ENCODE assay signal across 7 cellular contexts in genomic region chr2:61012303-61012702, GRCh38. TPM values are rescaled to one million over a fixed set of nuclear protein-coding genes. Genes with fewer than 3 reads are reported as not detected.
DNase-seq lines count a peak whose midpoint lies in the region; ATAC-seq and TF ChIP-seq lines count a peak whose summit lies in the region.
"Not testable (repeated sequence)": the region's sequence is repeated elsewhere in the genome, so short reads cannot be mapped to it uniquely, and the experiment has no call there.

No MANE protein-coding gene starts in this region.

- H2BK20ac ChIP-seq in IMR-90 (ENCODE audit: low read depth, low read length): not testable (repeated sequence)

- H3K27me3 ChIP-seq in IMR-90 (ENCODE audit: control insufficient read depth, insufficient read depth, low read length); PC-3 (ENCODE audit: low read length); body of pancreas: not testable (repeated sequence)

- H4K20me1 ChIP-seq in IMR-90 (ENCODE audit: insufficient read depth, low read length); PC-3 (ENCODE audit: low read length): not testable (repeated sequence)

- not testable (repeated sequence) for H3K56ac ChIP-seq in IMR-90 (ENCODE audit: extremely low read depth, insufficient read depth, low read length)

- H2AFZ ChIP-seq in IMR-90 (replicated peaks; ENCODE audit: low read length, poor library complexity); PC-3 (ENCODE audit: low read length): not testable (repeated sequence)

- H3K4me3 ChIP-seq in IMR-90 (ENCODE audit: insufficient read depth, low read depth, low read length); PC-3 (ENCODE audit: low read length); body of pancreas; fibroblast of the aortic adventitia (ENCODE audit: low read depth, low read length): not testable (repeated sequence)

- H3K36me3 Mint-ChIP-seq in osteocyte (ENCODE audit: unreplicated experiment): not testable (repeated sequence)

- H3K9me1 ChIP-seq in IMR-90 (ENCODE audit: insufficient read depth, low read length): not testable (repeated sequence)

- not testable (repeated sequence) for H2BK120ac ChIP-seq in IMR-90 (ENCODE audit: low read depth, low read length)

- H2BK5ac ChIP-seq in IMR-90 (ENCODE audit: low read depth, low read length, poor library complexity, severe bottlenecking): not testable (repeated sequence)

- TF ChIP-seq RAD21 in IMR-90 (IDR thresholded peaks at IDR 0.05; ENCODE audit: low read length): not testable (repeated sequence)

- intact Hi-C loops in IMR-90 (cut with micrococcal nuclease); PC-3 (cut with micrococcal nuclease); body of pancreas (cut with DNase I): not testable (repeated sequence)

- not testable (repeated sequence) for H3K27me3 Mint-ChIP-seq in osteocyte (ENCODE audit: unreplicated experiment)

- not testable (repeated sequence) for H4K5ac ChIP-seq in IMR-90 (ENCODE audit: low read depth, low read length)

- not testable (repeated sequence) for H3K4me1 ChIP-seq in IMR-90 (ENCODE audit: control insufficient read depth, insufficient read depth, low read length)
- H3K4me1 ChIP-seq in PC-3 (ENCODE audit: insufficient read depth, low read length): peaks cover 40% of the 10 kb centered on the region
- H3K4me1 ChIP-seq in body of pancreas: peaks cover 46% of the 10 kb centered on the region

- H3K9me3 Mint-ChIP-seq in osteocyte (ENCODE audit: unreplicated experiment): not testable (repeated sequence)

- not testable (repeated sequence) for H2AK9ac ChIP-seq in IMR-90 (replicated peaks; ENCODE audit: low read depth, low read length, poor library complexity)

- H3K14ac ChIP-seq in IMR-90 (replicated peaks; ENCODE audit: low read depth, low read length): not testable (repeated sequence)

- H2BK15ac ChIP-seq in IMR-90 (ENCODE audit: low read depth, low read length): not testable (repeated sequence)

- not testable (repeated sequence) for H3K9ac ChIP-seq in IMR-90 (ENCODE audit: low read depth, low read length)
- peak overlapping the region; percentile 63 for H3K9ac ChIP-seq in PC-3 (ENCODE audit: low read length)

- dilution Hi-C loops in IMR-90 (cut with HindIII; ENCODE audit: low sequenced_read_pairs, unreplicated experiment): not testable (repeated sequence)

- H3K23ac ChIP-seq in IMR-90 (ENCODE audit: low read depth, low read length): not testable (repeated sequence)

- H3K4me3 Mint-ChIP-seq in osteocyte (ENCODE audit: unreplicated experiment): not testable (repeated sequence)

- not testable (repeated sequence) for BruUV-seq in IMR-90 (replicated peaks; lab: Mats Ljungman, UMichigan); PC-3 (replicated peaks; lab: Mats Ljungman, UMichigan)

- H3K79me1 ChIP-seq in IMR-90 (ENCODE audit: low read depth in 1 of 2, low read length in 2 of 2): peaks cover 6 to 18% of the 10 kb centered on the region in 2 experiments; a peak in 3 of 4 replicates

- not testable (repeated sequence) for H3K9me2 ChIP-seq in PC-3 (replicated peaks; ENCODE audit: low read length)

- ATAC-seq in IMR-90 (ENCODE audit: low read depth); body of pancreas: not testable (repeated sequence)
- peak; percentile 33 for ATAC-seq in PC-3

- POLR2A ChIA-PET in IMR-90 (lab: Charles Lee; ENCODE audit: unreplicated experiment); PC-3 (lab: Charles Lee; ENCODE audit: unreplicated experiment): not testable (repeated sequence)

- not testable (repeated sequence) for H3K27ac ChIP-seq in IMR-90 (ENCODE audit: insufficient read depth, low read length)
- peak overlapping the region; percentile 85 for H3K27ac ChIP-seq in PC-3 (ENCODE audit: low read length)
- H3K27ac ChIP-seq in body of pancreas: peak overlapping the region; percentile 30 to 95 (median 50)

- H3K18ac ChIP-seq in IMR-90 (ENCODE audit: low read depth, low read length): not testable (repeated sequence)

- H3K4ac ChIP-seq in IMR-90 (ENCODE audit: low read depth, low read length): not testable (repeated sequence)

- not testable (repeated sequence) for H3K36me3 ChIP-seq in IMR-90 (ENCODE audit: control insufficient read depth, insufficient read depth, low read length); PC-3 (ENCODE audit: low read depth, low read length); body of pancreas (replicated peaks in 1 of 2; ENCODE audit: insufficient read depth in 1 of 2, low read depth in 2 of 2)

- not testable (repeated sequence) for H3K4me2 ChIP-seq in IMR-90 (ENCODE audit: low read depth, low read length)
- peak overlapping the region; percentile 64 for H3K4me2 ChIP-seq in PC-3 (ENCODE audit: low read length)

- H3K4me1 Mint-ChIP-seq in osteocyte (ENCODE audit: unreplicated experiment): peaks cover 18% of the 10 kb centered on the region

- not testable (repeated sequence) for H3F3A ChIP-seq in PC-3 (ENCODE audit: low read length, unreplicated experiment)

- in situ Hi-C loops in IMR-90 (cut with MboI; ENCODE audit: low sequenced_read_pairs): not testable (repeated sequence)

- not testable (repeated sequence) for TF ChIP-seq CTCF in IMR-90 (conservative IDR thresholded peaks at IDR 0.05; ENCODE audit: low read depth, low read length); PC-3 (conservative IDR thresholded peaks at IDR 0.05; ENCODE audit: low read depth, low read length); body of pancreas (IDR thresholded peaks at IDR 0.05); fibroblast of the aortic adventitia (IDR thresholded peaks at IDR 0.05; ENCODE audit: insufficient read depth, low read length); osteocyte (IDR thresholded peaks at IDR 0.05)

- peak overlapping the region; percentile 57 for H3K27ac Mint-ChIP-seq in osteocyte (ENCODE audit: unreplicated experiment)

- H3K9me3 ChIP-seq in IMR-90 (ENCODE audit: control insufficient read depth, insufficient read depth, low read length); PC-3 (ENCODE audit: low read length); body of pancreas: not testable (repeated sequence)

- CTCF ChIA-PET in IMR-90 (lab: Yijun Ruan, JAX); PC-3 (lab: Charles Lee): not testable (repeated sequence)

- not testable (repeated sequence) for TF ChIP-seq POLR2A in IMR-90 (IDR thresholded peaks at IDR 0.05; ENCODE audit: low read depth, low read length); body of pancreas (IDR thresholded peaks at IDR 0.05)

- WGBS in IMR-90 (ENCODE audit: extremely low coverage in 2 of 2, insufficient read length in 1 of 2), 2 experiments: no CpG with 5 or more reads among the region's 2 CpGs
- WGBS in body of pancreas, 2 donors: 54 to 80% methylated on average over 2 of the region's 2 CpGs

- not testable (repeated sequence) for H4K91ac ChIP-seq in IMR-90 (ENCODE audit: insufficient read depth, low read depth, low read length)

- H4K8ac ChIP-seq in IMR-90 (ENCODE audit: low read depth in 2 of 2, low read length in 2 of 2): not testable (repeated sequence)

- peaks cover 33% of the 10 kb centered on the region for H3K79me2 ChIP-seq in PC-3 (ENCODE audit: low read length)

- H2AK5ac ChIP-seq in IMR-90 (ENCODE audit: low read depth, low read length): not testable (repeated sequence)

- peak; percentile 20 for DNase-seq in GF-D8 (lab: John Stamatoyannopoulos, UW)
- DNase-seq in IMR-90: peak; percentile 64
- DNase-seq in PC-3: peak; percentile 87
- DNase-seq in activated CD4-positive, alpha-beta T cell treated with anti-CD3 and anti-CD28 coated beads, Interleukin-2, amount 50 U/mL, for 48 hours: peak; percentile 16 to 39
- peak in 1 of 4 donors; percentile 28 for DNase-seq in body of pancreas
- DNase-seq in fibroblast of the aortic adventitia (ENCODE audit: low read depth): peak; percentile 54
- not testable (repeated sequence) for DNase-seq in osteocyte (ENCODE audit: extremely low spot score, unreplicated experiment)

TF ChIP-seq in IMR-90, 13 proteins besides CTCF, POLR2A, EP300 and RAD21:
- TF ChIP-seq FOS (IDR thresholded peaks at IDR 0.05; ENCODE audit: low read depth, low read length): peak; percentile 53; the same call in 1 of the 2 replicates

RNA-seq across cellular contexts. Expression of gene PEX13, which starts 5.2 kb away (rescaled TPM):
- total RNA-seq in IMR-90 (2012; rRNA removed) (33.3 and 34.8 TPM in 2 replicates), PC-3 (2014; rRNA removed) (30.4 and 37.7 TPM in 2 replicates), body of pancreas (10 to 100 TPM; 18.2 to 19.8 TPM), fibroblast of the aortic adventitia (ENCODE audit: low replicate concordance) (13.7 and 26.8 TPM in 2 replicates), osteocyte (19.6 and 20.3 TPM in 2 replicates)
- polyA plus RNA-seq in IMR-90 (2012; rRNA removed): 11.4 and 12.1 TPM in 2 replicates
- 6.3 and 15.1 TPM in 2 replicates for polyA plus RNA-seq in IMR-90 (2012; cell fraction: cytosol; rRNA removed)
- polyA plus RNA-seq in IMR-90 (2012; cell fraction: nucleus; rRNA removed; ENCODE audit: low replicate concordance): 4.4 and 6.6 TPM in 2 replicates

RNA-seq across cellular contexts. Expression of gene PUS10, which starts 5.8 kb away (rescaled TPM):
- total RNA-seq in IMR-90 (2012; rRNA removed) (5.7 and 7.5 TPM in 2 replicates), PC-3 (2014; rRNA removed) (3.6 and 3.7 TPM in 2 replicates), body of pancreas (10 to 100 TPM in 1 of 2 donors, 1 to 10 TPM in 1; 3.6 to 15.6 TPM), fibroblast of the aortic adventitia (ENCODE audit: low replicate concordance) (7.7 and 8.8 TPM in 2 replicates), osteocyte (6.0 and 7.7 TPM in 2 replicates)
- polyA plus RNA-seq in IMR-90 (2012; rRNA removed): 3.4 and 4.4 TPM in 2 replicates
- 0.89 and 2.1 TPM in 2 replicates for polyA plus RNA-seq in IMR-90 (2012; cell fraction: cytosol; rRNA removed)
- 0.92 and 5.5 TPM in 2 replicates for polyA plus RNA-seq in IMR-90 (2012; cell fraction: nucleus; rRNA removed; ENCODE audit: low replicate concordance)

RNA-seq across cellular contexts. Expression of gene SANBR, which starts 53.4 kb away (rescaled TPM):
- total RNA-seq in IMR-90 (2012; rRNA removed): 3.8 and 5.8 TPM in 2 replicates
- 2.7 and 3.3 TPM in 2 replicates for polyA plus RNA-seq in IMR-90 (2012; rRNA removed)
- polyA plus RNA-seq in IMR-90 (2012; cell fraction: cytosol; rRNA removed): 0.57 and 1.3 TPM in 2 replicates
- polyA plus RNA-seq in IMR-90 (2012; cell fraction: nucleus; rRNA removed; ENCODE audit: low replicate concordance): 0.95 and 4.2 TPM in 2 replicates
- total RNA-seq in PC-3 (2014; rRNA removed): 4.8 and 6.1 TPM in 2 replicates
- 1 to 10 TPM; 5.2 to 6.9 TPM for total RNA-seq in body of pancreas
- total RNA-seq in fibroblast of the aortic adventitia (ENCODE audit: low replicate concordance): 17.4 and 20.4 TPM in 2 replicates
- total RNA-seq in osteocyte: 11.3 and 11.7 TPM in 2 replicates
